1 cellular context compared by ENCODE assay signal in the genomic region with DNA sequence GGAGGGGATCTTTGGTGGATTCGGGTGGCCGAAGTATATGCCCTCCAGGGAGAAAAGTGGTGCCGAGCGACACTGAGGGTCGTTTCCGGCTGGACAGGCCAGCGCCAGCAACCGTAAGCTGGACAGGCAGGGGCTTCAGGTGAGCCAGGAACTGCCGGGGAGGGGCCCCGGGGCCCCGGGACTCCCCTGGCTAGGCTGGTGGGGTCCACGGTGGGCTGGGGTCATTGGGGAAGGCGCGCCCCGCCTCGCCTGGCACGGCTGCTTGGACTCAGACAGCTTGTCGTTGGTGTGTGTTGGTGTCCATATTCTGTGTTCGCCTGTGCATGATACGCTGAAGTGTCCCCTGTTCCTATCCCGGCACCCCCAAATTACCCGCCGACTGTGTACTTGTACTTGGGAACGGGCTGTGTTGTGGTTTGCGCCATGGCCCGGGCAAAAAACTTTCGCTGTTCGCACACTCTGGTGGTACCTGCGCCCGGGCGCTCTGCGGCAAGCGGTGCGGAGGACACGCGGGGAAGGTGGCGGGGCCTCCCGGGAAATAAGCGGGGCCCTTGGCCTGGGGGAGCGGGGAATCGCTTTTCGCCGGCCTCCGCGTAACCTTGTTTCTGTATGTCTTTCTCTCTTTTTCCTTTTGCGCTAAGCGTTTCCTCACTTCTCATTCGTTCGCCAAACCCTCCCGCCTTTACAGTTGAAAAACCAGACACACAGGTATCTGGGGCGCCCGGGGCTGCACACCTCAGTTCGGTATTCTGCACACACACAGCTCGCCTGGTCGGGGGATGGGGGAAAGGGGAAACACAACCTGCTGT.
TF ChIP-seq lines count a peak whose summit lies in the region.

No MANE protein-coding gene starts in this region.

TF ChIP-seq in WTC11, 78 proteins besides CTCF, POLR2A, EP300 and RAD21 (continued from another document):
- TF ChIP-seq MYBL2 (CRISPR knock-in tag; IDR thresholded peaks at IDR 0.05): no peak
- no peak for TF ChIP-seq SMAD4 (CRISPR knock-in tag; IDR thresholded peaks at IDR 0.05)
- TF ChIP-seq, protein P1, sequence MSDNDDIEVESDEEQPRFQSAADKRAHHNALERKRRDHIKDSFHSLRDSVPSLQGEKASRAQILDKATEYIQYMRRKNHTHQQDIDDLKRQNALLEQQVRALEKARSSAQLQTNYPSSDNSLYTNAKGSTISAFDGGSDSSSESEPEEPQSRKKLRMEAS (CRISPR knock-in tag; IDR thresholded peaks at IDR 0.05): no peak
- TF ChIP-seq, protein P2, sequence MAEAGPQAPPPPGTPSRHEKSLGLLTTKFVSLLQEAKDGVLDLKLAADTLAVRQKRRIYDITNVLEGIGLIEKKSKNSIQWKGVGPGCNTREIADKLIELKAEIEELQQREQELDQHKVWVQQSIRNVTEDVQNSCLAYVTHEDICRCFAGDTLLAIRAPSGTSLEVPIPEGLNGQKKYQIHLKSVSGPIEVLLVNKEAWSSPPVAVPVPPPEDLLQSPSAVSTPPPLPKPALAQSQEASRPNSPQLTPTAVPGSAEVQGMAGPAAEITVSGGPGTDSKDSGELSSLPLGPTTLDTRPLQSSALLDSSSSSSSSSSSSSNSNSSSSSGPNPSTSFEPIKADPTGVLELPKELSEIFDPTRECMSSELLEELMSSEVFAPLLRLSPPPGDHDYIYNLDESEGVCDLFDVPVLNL (CRISPR knock-in tag; IDR thresholded peaks at IDR 0.05; ENCODE audit: borderline replicate concordance, low read depth): no peak
- no peak for TF ChIP-seq ZNF121 (CRISPR knock-in tag; IDR thresholded peaks at IDR 0.05)
- TF ChIP-seq ZNF263 (CRISPR knock-in tag; IDR thresholded peaks at IDR 0.05; ENCODE audit: low read depth): no peak
- no peak for TF ChIP-seq NFE2L1 (CRISPR knock-in tag; IDR thresholded peaks at IDR 0.05)
